In the genomic region with DNA sequence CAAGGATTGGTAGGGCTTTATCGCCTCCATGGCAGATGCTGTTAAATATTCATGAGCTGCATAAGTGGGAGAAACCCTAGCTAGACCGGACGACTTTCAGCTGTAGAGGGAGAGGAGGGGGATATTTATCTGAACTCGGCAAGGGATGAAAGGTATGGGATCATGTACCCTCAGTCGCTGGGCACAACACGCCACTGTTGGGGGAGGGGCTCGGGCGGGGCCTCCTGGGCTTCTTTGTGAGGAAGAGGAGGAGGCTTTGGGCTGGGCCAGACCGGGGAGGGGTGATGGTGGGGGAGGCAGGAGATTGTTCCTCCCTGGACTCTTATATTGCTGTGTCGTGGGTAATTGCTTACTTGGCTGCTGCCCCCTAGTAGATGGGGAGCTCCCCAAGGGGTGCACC, we compare ENCODE assay signal across 24 cellular contexts.
"Had no signal": no experiment of that assay in that cellular context is flagged by ENCODE, and none has a peak within 500 bp of the region (broad histone marks: within the 10 kb centered on the region; RNA-seq: fewer than 3 reads in every experiment).

No MANE protein-coding gene starts in this region.

- H3K36me3 Mint-ChIP-seq: immature natural killer cell, mesothelial cell of epicardium, naive B cell had no signal

- H3K27ac Mint-ChIP-seq: dendritic cell treated with granulocyte-macrophage colony-stimulating factor and Interleukin-4, amounts not matched to agents 40 ng/mL and 50 ng/mL, for 4 days; effector memory CD8-positive, alpha-beta T cell; endodermal cell; immature natural killer cell; mesothelial cell of epicardium; naive B cell; naive thymus-derived CD8-positive, alpha-beta T cell had no signal

- H3K9me3 Mint-ChIP-seq: dendritic cell treated with granulocyte-macrophage colony-stimulating factor and Interleukin-4, amounts not matched to agents 40 ng/mL and 50 ng/mL, for 4 days; endodermal cell; immature natural killer cell; mesothelial cell of epicardium had no signal

- DNase-seq: colonic mucosa; cortex of kidney; effector CD8-positive, alpha-beta T cell; effector memory CD8-positive, alpha-beta T cell; endodermal cell; erythroblast; esophagus squamous epithelium; foreskin fibroblast; foreskin melanocyte; gastrocnemius medialis; glutamatergic neuron; head of caudate nucleus; hypothalamus; immature natural killer cell; left cardiac atrium; left lung; left ventricle myocardium superior; lower lobe of right lung; mesenchymal stem cell; mucosa of descending colon; naive B cell; naive thymus-derived CD8-positive, alpha-beta T cell had no signal

- H3K4me1 Mint-ChIP-seq: immature natural killer cell; mesothelial cell of epicardium; naive B cell; naive thymus-derived CD8-positive, alpha-beta T cell had no signal

- H3K4me3 Mint-ChIP-seq: dendritic cell treated with granulocyte-macrophage colony-stimulating factor and Interleukin-4, amounts not matched to agents 40 ng/mL and 50 ng/mL, for 4 days; effector memory CD8-positive, alpha-beta T cell; endodermal cell; immature natural killer cell; mesothelial cell of epicardium; naive B cell; naive thymus-derived CD8-positive, alpha-beta T cell had no signal
